Comparison of ENCODE assay signal across 9 cellular contexts in the genomic region with DNA sequence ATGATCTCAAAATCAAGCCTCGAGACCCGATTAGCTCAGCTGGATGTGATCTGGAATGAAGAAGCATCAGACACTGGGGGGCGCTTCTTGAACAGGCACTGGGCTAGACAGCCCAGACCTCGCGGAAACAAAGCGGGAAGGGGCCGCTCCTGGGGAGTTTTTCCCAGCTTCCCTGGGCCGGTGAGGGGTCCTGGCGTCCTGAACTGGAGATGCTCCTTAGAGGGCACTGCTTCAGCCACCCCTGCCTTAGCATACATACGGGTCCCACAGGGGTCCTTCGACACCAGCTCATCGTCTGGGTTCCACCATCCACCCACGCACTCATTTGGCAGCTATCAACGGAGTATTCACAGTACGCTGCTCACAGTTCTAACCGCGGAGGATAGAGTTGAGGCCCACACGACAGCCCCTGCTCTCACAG.
A peak's percentile ranks its signal among the peaks of the same experiment; 100 is the strongest.
DNase-seq lines count a peak whose midpoint lies in the region; TF ChIP-seq lines count a peak whose summit lies in the region.
"Had no signal": no experiment of that assay in that cellular context is flagged by ENCODE, and none has a peak within 500 bp of the region (broad histone marks: within the 10 kb centered on the region; RNA-seq: fewer than 3 reads in every experiment).

No MANE protein-coding gene starts in this region.

- no peak for TF ChIP-seq CTCF in glutamatergic neuron (IDR thresholded peaks at IDR 0.05; ENCODE audit: partially characterized antibody, unreplicated experiment)
- no peak for TF ChIP-seq CTCF in GM13977 (IDR thresholded peaks at IDR 0.05; ENCODE audit: extremely low read depth, insufficient read depth, missing control alignments)

- peaks cover 7% of the 10 kb centered on the region for H3K9me3 Mint-ChIP-seq in glutamatergic neuron (ENCODE audit: unreplicated experiment)

- TF ChIP-seq EP300 in Ishikawa (IDR thresholded peaks at IDR 0.05; ENCODE audit: borderline replicate concordance): no peak

- intact Hi-C loops in posterior vena cava (cut with DNase I): no loop called here

- H3K36me3 Mint-ChIP-seq in glutamatergic neuron (ENCODE audit: unreplicated experiment): no peaks in the 10 kb centered on the region

- peak; percentile 18 for DNase-seq in activated CD4-positive, alpha-beta T cell treated with anti-CD3 and anti-CD28 coated beads for 48 hours
- DNase-seq in activated CD4-positive, alpha-beta T cell treated with anti-CD3 and anti-CD28 coated beads for 4 hours: no peak
- DNase-seq in dermis blood vessel endothelial cell (peak; percentile 20), posterior vena cava (ENCODE audit: low spot score) (peak; percentile 81), glutamatergic neuron (no peak), GM13977 (ENCODE audit: low spot score) (no peak), NCI-H1930 (lab: John Stamatoyannopoulos, UW) (no peak)
- DNase-seq: foreskin melanocyte had no signal

- no peak overlapping the region for H3K4me3 Mint-ChIP-seq in glutamatergic neuron (ENCODE audit: unreplicated experiment)

- H3K4me1 Mint-ChIP-seq in glutamatergic neuron (ENCODE audit: low read depth, unreplicated experiment): peaks cover 4% of the 10 kb centered on the region

- no peak overlapping the region for H3K27ac Mint-ChIP-seq in glutamatergic neuron (ENCODE audit: unreplicated experiment)

- TF ChIP-seq RAD21 in Ishikawa (IDR thresholded peaks at IDR 0.05; ENCODE audit: low read depth): peak; percentile 24; the same call in 1 of the 2 replicates

- in situ Hi-C loops in GM13977 (cut with MboI; ENCODE audit: low pct_unique_long_range_greater_than_20kb, low sequenced_read_pairs, unreplicated experiment): no loop called here

- peaks cover 4% of the 10 kb centered on the region for H3K27me3 Mint-ChIP-seq in glutamatergic neuron (ENCODE audit: unreplicated experiment)

TF ChIP-seq in Ishikawa, 13 proteins besides CTCF, POLR2A, EP300 and RAD21:
- no peak for TF ChIP-seq EGR1 (IDR thresholded peaks at IDR 0.05)
- TF ChIP-seq NFIC (IDR thresholded peaks at IDR 0.05): no peak
- no peak for TF ChIP-seq TAF1 (IDR thresholded peaks at IDR 0.05; ENCODE audit: low read depth)
- TF ChIP-seq CEBPB (IDR thresholded peaks at IDR 0.05): no peak
- TF ChIP-seq ZBTB7A (IDR thresholded peaks at IDR 0.05; ENCODE audit: low read depth): no peak
- TF ChIP-seq TEAD4 (IDR thresholded peaks at IDR 0.05): no peak
- no peak for TF ChIP-seq CREB1 (IDR thresholded peaks at IDR 0.05; ENCODE audit: low read depth)
- TF ChIP-seq TCF12 (IDR thresholded peaks at IDR 0.05; ENCODE audit: low read depth): no peak
- TF ChIP-seq FOXM1 (IDR thresholded peaks at IDR 0.05; ENCODE audit: borderline replicate concordance, low read depth): no peak
- TF ChIP-seq YY1 (IDR thresholded peaks at IDR 0.05; ENCODE audit: low read depth): no peak
- TF ChIP-seq, protein P1, sequence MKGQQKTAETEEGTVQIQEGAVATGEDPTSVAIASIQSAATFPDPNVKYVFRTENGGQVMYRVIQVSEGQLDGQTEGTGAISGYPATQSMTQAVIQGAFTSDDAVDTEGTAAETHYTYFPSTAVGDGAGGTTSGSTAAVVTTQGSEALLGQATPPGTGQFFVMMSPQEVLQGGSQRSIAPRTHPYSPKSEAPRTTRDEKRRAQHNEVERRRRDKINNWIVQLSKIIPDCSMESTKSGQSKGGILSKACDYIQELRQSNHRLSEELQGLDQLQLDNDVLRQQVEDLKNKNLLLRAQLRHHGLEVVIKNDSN (IDR thresholded peaks at IDR 0.05): no peak
- TF ChIP-seq, protein P2, sequence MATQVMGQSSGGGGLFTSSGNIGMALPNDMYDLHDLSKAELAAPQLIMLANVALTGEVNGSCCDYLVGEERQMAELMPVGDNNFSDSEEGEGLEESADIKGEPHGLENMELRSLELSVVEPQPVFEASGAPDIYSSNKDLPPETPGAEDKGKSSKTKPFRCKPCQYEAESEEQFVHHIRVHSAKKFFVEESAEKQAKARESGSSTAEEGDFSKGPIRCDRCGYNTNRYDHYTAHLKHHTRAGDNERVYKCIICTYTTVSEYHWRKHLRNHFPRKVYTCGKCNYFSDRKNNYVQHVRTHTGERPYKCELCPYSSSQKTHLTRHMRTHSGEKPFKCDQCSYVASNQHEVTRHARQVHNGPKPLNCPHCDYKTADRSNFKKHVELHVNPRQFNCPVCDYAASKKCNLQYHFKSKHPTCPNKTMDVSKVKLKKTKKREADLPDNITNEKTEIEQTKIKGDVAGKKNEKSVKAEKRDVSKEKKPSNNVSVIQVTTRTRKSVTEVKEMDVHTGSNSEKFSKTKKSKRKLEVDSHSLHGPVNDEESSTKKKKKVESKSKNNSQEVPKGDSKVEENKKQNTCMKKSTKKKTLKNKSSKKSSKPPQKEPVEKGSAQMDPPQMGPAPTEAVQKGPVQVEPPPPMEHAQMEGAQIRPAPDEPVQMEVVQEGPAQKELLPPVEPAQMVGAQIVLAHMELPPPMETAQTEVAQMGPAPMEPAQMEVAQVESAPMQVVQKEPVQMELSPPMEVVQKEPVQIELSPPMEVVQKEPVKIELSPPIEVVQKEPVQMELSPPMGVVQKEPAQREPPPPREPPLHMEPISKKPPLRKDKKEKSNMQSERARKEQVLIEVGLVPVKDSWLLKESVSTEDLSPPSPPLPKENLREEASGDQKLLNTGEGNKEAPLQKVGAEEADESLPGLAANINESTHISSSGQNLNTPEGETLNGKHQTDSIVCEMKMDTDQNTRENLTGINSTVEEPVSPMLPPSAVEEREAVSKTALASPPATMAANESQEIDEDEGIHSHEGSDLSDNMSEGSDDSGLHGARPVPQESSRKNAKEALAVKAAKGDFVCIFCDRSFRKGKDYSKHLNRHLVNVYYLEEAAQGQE (IDR thresholded peaks at IDR 0.05; ENCODE audit: low read depth): no peak
- TF ChIP-seq, protein P3, sequence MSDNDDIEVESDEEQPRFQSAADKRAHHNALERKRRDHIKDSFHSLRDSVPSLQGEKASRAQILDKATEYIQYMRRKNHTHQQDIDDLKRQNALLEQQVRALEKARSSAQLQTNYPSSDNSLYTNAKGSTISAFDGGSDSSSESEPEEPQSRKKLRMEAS (IDR thresholded peaks at IDR 0.05): no peak

Comparison
In these comparisons a context has a peak if more than half of its experiments do, and no peak if none do; other contexts are left out.
1. DNase-seq: peak in activated CD4-positive, alpha-beta T cell treated with anti-CD3 and anti-CD28 coated beads for 48 hours (single experiment), dermis blood vessel endothelial cell (single experiment) and posterior vena cava (single experiment); none in activated CD4-positive, alpha-beta T cell treated with anti-CD3 and anti-CD28 coated beads for 4 hours (0 of 2), glutamatergic neuron (single experiment), GM13977 (single experiment) and NCI-H1930 (0 of 2).